ENCODE assay signal across 24 cellular contexts in the genomic region with DNA sequence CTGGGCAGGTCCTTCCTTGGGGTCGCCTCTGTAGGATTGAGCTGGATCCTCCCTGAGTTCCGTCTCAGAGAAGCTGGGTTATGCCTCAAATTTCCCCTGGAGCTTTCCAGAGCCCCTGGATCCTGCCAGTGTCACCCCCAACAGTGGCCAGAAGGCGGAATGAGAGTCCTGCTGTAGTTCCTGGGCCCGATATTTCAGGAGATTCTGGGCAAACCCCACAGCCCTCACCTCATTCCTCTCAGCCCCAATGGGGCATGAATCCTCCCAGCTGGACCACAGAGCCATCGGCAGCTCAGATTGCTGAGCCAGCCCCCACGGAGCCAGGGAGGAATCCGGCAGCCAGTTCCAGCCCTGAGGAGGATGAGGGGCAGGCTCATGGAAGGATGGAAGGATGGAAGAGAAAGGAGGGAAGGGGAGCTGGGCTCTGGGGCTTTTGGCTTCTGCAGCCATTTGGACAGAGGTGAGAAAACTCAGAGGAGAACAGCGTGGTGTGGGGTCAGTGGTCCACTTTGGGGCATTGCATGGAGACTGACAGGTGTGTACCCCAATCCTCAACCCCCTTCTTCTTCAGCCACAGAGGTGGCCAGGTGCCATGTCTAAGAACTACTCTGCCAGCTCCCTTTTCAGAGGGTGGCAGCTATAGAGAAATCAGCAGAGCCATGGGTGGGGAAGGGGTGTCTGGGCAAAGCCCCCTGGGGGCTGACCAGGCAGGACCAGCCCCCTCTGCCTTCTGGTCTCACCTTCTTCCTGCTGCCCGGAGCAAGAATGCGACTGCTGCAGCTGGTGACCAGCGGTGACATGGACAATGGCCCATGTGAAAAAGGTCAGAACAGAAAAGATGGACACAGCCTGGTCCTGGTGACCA.
"Had no signal": no experiment of that assay in that cellular context is flagged by ENCODE, and none has a peak within 500 bp of the region (broad histone marks: within the 10 kb centered on the region; RNA-seq: fewer than 3 reads in every experiment).

No MANE protein-coding gene starts in this region.

- DNase-seq: activated CD4-positive, alpha-beta T cell treated with anti-CD3 and anti-CD28 coated beads for 48 hours; activated CD4-positive, alpha-beta T cell treated with anti-CD3 and anti-CD28 coated beads, Interleukin-2, amount 50 U/mL, for 4 hours; activated CD4-positive, CD25-positive, alpha-beta regulatory T cell treated with anti-CD3 and anti-CD28 coated beads, Interleukin-2, amount 50 U/mL, for 72 hours; activated gamma-delta T cell; activated naive CD4-positive, alpha-beta T cell treated with anti-CD3 and anti-CD28 coated beads for 36 hours; activated T-cell treated with anti-CD3 and anti-CD28 coated beads, Interleukin-2, amount 50 U/mL, for 24 hours; brain microvascular endothelial cell; Kasumi-1; KBM-7; NCI-H1048; NCI-H187 treated with DMSO at 0.1 percent for 48 hours; NCI-H2107; NCI-H2171 treated with DMSO at 0.1 percent for 48 hours; NCI-H345; NCI-H510A; NCI-H526 treated with DMSO at 0.1 percent for 48 hours; NCI-H82; NK-92 treated with Interleukin-12 subunit alpha and Interleukin-12 subunit beta, amount 100 ng/mL, for 24 hours; SHP77 treated with DMSO at 0.1 percent for 48 hours; T-helper 17 cell; T-helper 9 cell had no signal

- H3K27me3 ChIP-seq: brain microvascular endothelial cell, cardiac muscle cell had no signal

- H3K4me3 ChIP-seq: cardiac muscle cell had no signal

- ATAC-seq: activated CD8-positive, alpha-beta T cell treated with anti-CD3 and anti-CD28 coated beads, Interleukin-2, amount 10 ng/mL, durations not matched to agents 7 days and 5 days; T-helper 17 cell; WTC11 had no signal

- H3K36me3 ChIP-seq: brain microvascular endothelial cell, cardiac muscle cell had no signal

- H3K27ac ChIP-seq: brain microvascular endothelial cell, cardiac muscle cell had no signal
